8 cellular contexts compared by ENCODE assay signal in the genomic region with DNA sequence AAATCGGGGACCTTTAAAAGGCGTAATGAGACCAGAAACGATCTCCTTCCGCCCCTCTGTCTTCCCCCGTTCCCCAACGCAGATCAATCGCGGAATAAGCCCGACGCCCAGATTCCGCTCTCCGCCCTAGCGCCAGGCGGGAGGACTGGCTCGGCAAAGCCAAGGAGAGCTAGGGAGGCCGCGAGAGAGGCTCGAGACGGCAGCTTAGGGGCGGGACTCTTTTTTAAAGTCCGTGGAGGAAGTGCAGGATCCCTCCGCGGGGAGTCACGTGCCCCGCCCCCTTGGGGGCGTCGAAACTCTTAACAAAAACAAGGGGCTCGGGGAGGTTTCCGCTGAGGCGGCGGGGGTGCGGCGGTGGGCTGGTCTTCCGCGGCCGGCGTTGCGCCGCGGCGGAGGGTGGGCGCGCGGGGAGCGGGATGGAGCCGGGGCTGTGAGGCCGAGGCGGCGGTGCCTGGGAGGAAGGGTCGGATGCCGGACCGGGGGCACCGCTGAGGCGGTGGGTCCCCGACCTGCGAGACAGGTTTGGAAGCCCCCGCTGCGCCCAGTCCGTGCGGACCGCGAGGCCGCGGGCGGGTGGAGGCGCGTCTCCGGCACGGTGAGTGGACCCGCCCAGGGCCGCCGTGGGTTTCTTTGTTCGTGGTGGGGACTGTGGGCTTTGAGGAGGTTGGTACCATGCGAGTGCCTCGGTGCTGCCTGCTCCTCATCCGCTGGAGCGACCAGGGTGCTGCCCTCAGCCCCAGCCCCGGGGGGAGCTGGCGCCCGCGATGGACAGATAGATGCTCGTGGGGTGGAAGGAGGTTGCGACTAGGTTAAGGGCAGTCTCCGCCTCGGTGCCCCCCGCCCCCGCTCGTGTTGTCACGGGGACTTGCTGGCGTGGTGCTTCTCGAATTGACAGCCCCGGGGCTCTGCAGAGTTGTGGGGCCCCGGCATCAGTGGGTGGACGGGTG. TPM values are rescaled to one million over a fixed set of nuclear protein-coding genes. Genes with fewer than 3 reads are reported as not detected.
DNase-seq lines count a peak whose midpoint lies in the region; ATAC-seq and TF ChIP-seq lines count a peak whose summit lies in the region.

Gene CCNG2 (plus strand): TSS at position 296 of the 947 bp plus-strand sequence. CDS start 1,326 bp downstream, outside the sequence.

- H3K4me1 ChIP-seq in CD4-positive, alpha-beta memory T cell (ENCODE audit: insufficient read depth, low read length) = peaks cover 35% of the 10 kb centered on the region
- H3K4me1 ChIP-seq in HUES64 (ENCODE audit: insufficient read depth, low read length) (peaks cover 35% of the 10 kb centered on the region), fibroblast of lung (ENCODE audit: control insufficient read depth, extremely low read depth, insufficient read depth, low read length) (no peaks in the 10 kb centered on the region)

- H3K4me2 ChIP-seq in fibroblast of lung (ENCODE audit: extremely low read depth, insufficient read depth, low read length) = peak within 1 kb of the TSS; percentile 93

- H4K20me1 ChIP-seq in fibroblast of lung (ENCODE audit: control insufficient read depth, extremely low read depth, insufficient read depth, low read length) = no peaks in the 10 kb centered on the region

- no peaks in the 10 kb centered on the region for H3K9me3 ChIP-seq in CD4-positive, alpha-beta memory T cell (ENCODE audit: control insufficient read depth in 1 of 2, low read length in 2 of 2)
- no peaks in the 10 kb centered on the region for H3K9me3 ChIP-seq in HUES64 (ENCODE audit: insufficient read depth, low read depth, low read length)
- no peaks in the 10 kb centered on the region for H3K9me3 ChIP-seq in fibroblast of lung (ENCODE audit: control insufficient read depth, insufficient read depth, low read depth, low read length)

- no peaks in the 10 kb centered on the region for H3K27me3 ChIP-seq in CD4-positive, alpha-beta memory T cell (ENCODE audit: insufficient read depth, low read length)
- no peaks in the 10 kb centered on the region for H3K27me3 ChIP-seq in HUES64 (ENCODE audit: insufficient read depth, low read length)
- peaks cover 4% of the 10 kb centered on the region for H3K27me3 ChIP-seq in fibroblast of lung (ENCODE audit: control insufficient read depth, insufficient read depth, low read length)

- H3K4me3 ChIP-seq in CD4-positive, alpha-beta memory T cell (ENCODE audit: low read length in 2 of 2) = peak within 1 kb of the TSS; percentile 87 to 98
- H3K4me3 ChIP-seq in HUES64 (ENCODE audit: low read length) = peak within 1 kb of the TSS; percentile 70
- H3K4me3 ChIP-seq in fibroblast of lung (replicated peaks in 1 of 4; ENCODE audit: control extremely low read depth in 1 of 4, insufficient read depth in 1 of 4, low read depth in 3 of 4, low read length in 4 of 4) = peak within 1 kb of the TSS; percentile 86 to 95 (median 90)

- TF ChIP-seq CTCF in fibroblast of lung (conservative IDR thresholded peaks at IDR 0.05 in 1 of 2, IDR thresholded peaks at IDR 0.05 in 1 of 2; ENCODE audit: low read depth in 1 of 2, low read length in 2 of 2) (no peak), nephron progenitor cell (IDR thresholded peaks at IDR 0.05) (no peak)

- intact Hi-C loops in CD4-positive, alpha-beta memory T cell (cut with micrococcal nuclease) = loop anchor here (1.0 to 10.0 kb wide), 11 partner anchors 36 to 1642 kb away; partner anchors contain the start of genes BMP2K, MRPL1, NAAA and RCHY1
- intact Hi-C loops in activated T-helper 1 cell treated with anti-CD3 and anti-CD28 coated beads, Interleukin-12 subunit alpha, Interleukin-12 subunit beta, Interleukin-2, Interleukin-4 antibody, amounts not matched to agents 30 ng/mL and 10 ng/mL and 1 ng/mL, durations not matched to agents 14 hours and 24 hours and 36 hours (cut with micrococcal nuclease) = loop anchor here (1.0 to 10.0 kb wide), 16 partner anchors 36 to 1642 kb away; partner anchors contain the start of genes MRPL1, NAAA, NUP54 and RCHY1

- CTCF ChIA-PET in CD4-positive, alpha-beta memory T cell (lab: Charles Lee; ENCODE audit: partially characterized antibody) = interaction anchor here (2.1 to 4.8 kb wide), 2 partner anchors 46 to 62 kb away, joined by 6 to 31 read pairs; no protein-coding TSS in a partner anchor

- under 1% methylated on average over 94 of the region's 94 CpGs for WGBS in HUES64

- H2AFZ ChIP-seq in fibroblast of lung (ENCODE audit: low read length) = peak within 1 kb of the TSS; percentile 97

- H3K36me3 ChIP-seq in CD4-positive, alpha-beta memory T cell (ENCODE audit: insufficient read depth, low read length) = no peaks in the 10 kb centered on the region
- H3K36me3 ChIP-seq in HUES64 (ENCODE audit: insufficient read depth, low read length) (peaks cover 37% of the 10 kb centered on the region), fibroblast of lung (ENCODE audit: control insufficient read depth, insufficient read depth, low read length) (peaks cover 2% of the 10 kb centered on the region)

- POLR2A ChIA-PET in CD4-positive, alpha-beta memory T cell (lab: Charles Lee; ENCODE audit: partially characterized antibody) = interaction anchor here (0.8 to 5.8 kb wide), 15 partner anchors 11 to 1642 kb away, joined by 3 to 60 read pairs (median 3); partner anchors contain the start of gene CCNI

- H3K9ac ChIP-seq in HUES64 (ENCODE audit: low read depth, low read length) (peak within 1 kb of the TSS; percentile 96), fibroblast of lung (ENCODE audit: insufficient read depth, low read length) (peak within 1 kb of the TSS; percentile 87)

- ATAC-seq in GM21381 (IDR thresholded peaks at IDR 0.05; ENCODE audit: unreplicated experiment) = peak; percentile 23
- peak; percentile 35 for ATAC-seq in stimulated activated naive CD8-positive, alpha-beta T cell treated with anti-CD3 and anti-CD28 coated beads, Interleukin-15, Interleukin-2, amounts not matched to agents 100 U/mL and 50 U/mL, for 24 hours

- peak within 1 kb of the TSS; percentile 77 for H3K27ac ChIP-seq in CD4-positive, alpha-beta memory T cell (ENCODE audit: low read depth, low read length)
- H3K27ac ChIP-seq in HUES64 (ENCODE audit: low read depth, low read length) = peak within 1 kb of the TSS; percentile 100
- H3K27ac ChIP-seq in fibroblast of lung (ENCODE audit: insufficient read depth, low read length) = peak within 1 kb of the TSS; percentile 88

- H3K36me3 Mint-ChIP-seq in CD4-positive, alpha-beta memory T cell = peaks cover 10 to 24% of the 10 kb centered on the region in 2 donors
- H3K36me3 Mint-ChIP-seq in activated T-helper 1 cell treated with anti-CD3 and anti-CD28 coated beads, Interleukin-12 subunit alpha, Interleukin-12 subunit beta, Interleukin-2, Interleukin-4 antibody, amounts not matched to agents 30 ng/mL and 10 ng/mL and 1 ng/mL, durations not matched to agents 14 hours and 24 hours and 36 hours (ENCODE audit: low read depth) = peaks cover 12% of the 10 kb centered on the region
- H3K36me3 Mint-ChIP-seq in nephron progenitor cell (ENCODE audit: low read depth) = peaks cover 35% of the 10 kb centered on the region

- H3K79me2 ChIP-seq in fibroblast of lung (ENCODE audit: control insufficient read depth, insufficient read depth, low read length) = no peaks in the 10 kb centered on the region

- peaks cover 0 to 4% (median 0%) of the 10 kb centered on the region in 8 donors for H3K9me3 Mint-ChIP-seq in CD4-positive, alpha-beta memory T cell
- no peaks in the 10 kb centered on the region for H3K9me3 Mint-ChIP-seq in activated T-helper 1 cell treated with anti-CD3 and anti-CD28 coated beads, Interleukin-12 subunit alpha, Interleukin-12 subunit beta, Interleukin-2, Interleukin-4 antibody, amounts not matched to agents 30 ng/mL and 10 ng/mL and 1 ng/mL, durations not matched to agents 14 hours and 24 hours and 36 hours
- H3K9me3 Mint-ChIP-seq in nephron progenitor cell = no peaks in the 10 kb centered on the region

- H3K27ac Mint-ChIP-seq in CD4-positive, alpha-beta memory T cell = peak within 1 kb of the TSS; percentile 97 to 99 (median 98)
- peak within 1 kb of the TSS; percentile 96 for H3K27ac Mint-ChIP-seq in activated T-helper 1 cell treated with anti-CD3 and anti-CD28 coated beads, Interleukin-12 subunit alpha, Interleukin-12 subunit beta, Interleukin-2, Interleukin-4 antibody, amounts not matched to agents 30 ng/mL and 10 ng/mL and 1 ng/mL, durations not matched to agents 14 hours and 24 hours and 36 hours
- peak within 1 kb of the TSS; percentile 100 for H3K27ac Mint-ChIP-seq in nephron progenitor cell

- peak within 1 kb of the TSS; percentile 92 to 100 (median 98) for H3K4me3 Mint-ChIP-seq in CD4-positive, alpha-beta memory T cell
- peak within 1 kb of the TSS; percentile 95 for H3K4me3 Mint-ChIP-seq in activated T-helper 1 cell treated with anti-CD3 and anti-CD28 coated beads, Interleukin-12 subunit alpha, Interleukin-12 subunit beta, Interleukin-2, Interleukin-4 antibody, amounts not matched to agents 30 ng/mL and 10 ng/mL and 1 ng/mL, durations not matched to agents 14 hours and 24 hours and 36 hours
- peak within 1 kb of the TSS; percentile 94 for H3K4me3 Mint-ChIP-seq in nephron progenitor cell

- peaks cover 21 to 58% (median 25%) of the 10 kb centered on the region in 4 donors for H3K4me1 Mint-ChIP-seq in CD4-positive, alpha-beta memory T cell
- peaks cover 40% of the 10 kb centered on the region for H3K4me1 Mint-ChIP-seq in activated T-helper 1 cell treated with anti-CD3 and anti-CD28 coated beads, Interleukin-12 subunit alpha, Interleukin-12 subunit beta, Interleukin-2, Interleukin-4 antibody, amounts not matched to agents 30 ng/mL and 10 ng/mL and 1 ng/mL, durations not matched to agents 14 hours and 24 hours and 36 hours (ENCODE audit: low read depth)
- H3K4me1 Mint-ChIP-seq in nephron progenitor cell = peaks cover 67% of the 10 kb centered on the region

- H3K27me3 Mint-ChIP-seq in CD4-positive, alpha-beta memory T cell = peaks cover 0 to 6% of the 10 kb centered on the region in 2 donors
- no peaks in the 10 kb centered on the region for H3K27me3 Mint-ChIP-seq in activated T-helper 1 cell treated with anti-CD3 and anti-CD28 coated beads, Interleukin-12 subunit alpha, Interleukin-12 subunit beta, Interleukin-2, Interleukin-4 antibody, amounts not matched to agents 30 ng/mL and 10 ng/mL and 1 ng/mL, durations not matched to agents 14 hours and 24 hours and 36 hours (ENCODE audit: insufficient read depth)
- no peaks in the 10 kb centered on the region for H3K27me3 Mint-ChIP-seq in nephron progenitor cell (ENCODE audit: low read depth, poor library complexity)

- peak; percentile 50 to 90 (median 63) for DNase-seq in CD4-positive, alpha-beta memory T cell
- DNase-seq in activated T-helper 1 cell treated with anti-CD3 and anti-CD28 coated beads, Interleukin-12 subunit alpha, Interleukin-12 subunit beta, Interleukin-2, Interleukin-4 antibody, amounts not matched to agents 30 ng/mL and 10 ng/mL and 1 ng/mL, durations not matched to agents 14 hours and 24 hours and 36 hours (ENCODE audit: low spot score) = peak; percentile 82
- peak; percentile 97 for DNase-seq in fibroblast of lung (ENCODE audit: low read depth in 2 of 2)
- peak; percentile 93 for DNase-seq in nephron progenitor cell
- peak; percentile 82 for DNase-seq in stimulated activated naive CD8-positive, alpha-beta T cell treated with anti-CD3 and anti-CD28 coated beads, Interleukin-15, Interleukin-2, amounts not matched to agents 100 U/mL and 50 U/mL, for 24 hours

RNA-seq across cellular contexts. Expression of gene CCNG2, which starts in this region (rescaled TPM):
- 10 to 100 TPM; 22.2 to 22.9 TPM for total RNA-seq in CD4-positive, alpha-beta memory T cell
- polyA plus RNA-seq in CD4-positive, alpha-beta memory T cell = 10 to 100 TPM; 17.0 to 18.3 TPM
- polyA plus RNA-seq in HUES64 (2013, experiment 1 of 2) = 15.7 TPM
- 22.4 TPM for polyA plus RNA-seq in HUES64 (2013, experiment 2 of 2)
- polyA plus RNA-seq in PFSK-1 (2012; ENCODE audit: insufficient read length, low read depth) = 2.0 TPM
- total RNA-seq in activated T-helper 1 cell treated with anti-CD3 and anti-CD28 coated beads, Interleukin-12 subunit alpha, Interleukin-12 subunit beta, Interleukin-2, Interleukin-4 antibody, amounts not matched to agents 30 ng/mL and 10 ng/mL and 1 ng/mL, durations not matched to agents 14 hours and 24 hours and 36 hours = 7.8 and 8.3 TPM in 2 replicates
- total RNA-seq in fibroblast of lung = 20.1 and 21.6 TPM in 2 replicates
- 16.0 and 30.3 TPM in 2 replicates for polyA plus RNA-seq in fibroblast of lung
- polyA plus RNA-seq in fibroblast of lung (2012) = 12.2 and 23.6 TPM in 2 replicates
- polyA minus RNA-seq in fibroblast of lung (ENCODE audit: low replicate concordance) = 1.4 and 2.6 TPM in 2 replicates

Comparison
In these comparisons a context has a peak if more than half of its experiments do, and no peak if none do; other contexts are left out.
1. Peak in every context shown above with its lines: DNase-seq, ATAC-seq, H3K4me3 ChIP-seq and H3K27ac ChIP-seq.